In the genomic region with DNA sequence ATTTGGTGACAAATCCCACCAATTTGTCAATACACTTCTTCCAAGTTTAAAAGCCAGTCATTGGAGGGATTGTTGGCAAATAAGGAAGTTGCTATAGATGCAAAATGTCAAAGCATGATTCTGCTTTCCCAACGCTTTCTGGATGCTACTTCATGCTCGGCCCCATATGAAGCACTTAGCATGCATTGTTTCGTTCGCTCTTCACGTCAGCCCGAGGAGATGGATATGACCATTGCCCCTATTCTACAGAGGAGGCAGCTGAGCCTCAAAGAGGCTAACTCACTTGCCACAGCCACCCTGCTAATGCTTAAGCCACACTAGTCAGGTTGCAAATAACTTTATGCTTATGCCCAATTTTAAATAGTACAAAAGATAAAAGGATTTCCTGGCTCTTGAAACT, we compare ENCODE assay signal across 17 cellular contexts. TPM values are rescaled to one million over a fixed set of nuclear protein-coding genes. Genes with fewer than 3 reads are reported as not detected.
DNase-seq lines count a peak whose midpoint lies in the region; ATAC-seq and TF ChIP-seq lines count a peak whose summit lies in the region.
"Had no signal": no experiment of that assay in that cellular context is flagged by ENCODE, and none has a peak within 500 bp of the region (broad histone marks: within the 10 kb centered on the region; RNA-seq: fewer than 3 reads in every experiment).

No MANE protein-coding gene starts in this region.

- no peaks in the 10 kb centered on the region for H3K36me3 ChIP-seq in CD4-positive, alpha-beta memory T cell (ENCODE audit: insufficient read depth, low read length)
- H3K36me3 ChIP-seq in heart right ventricle, result no peaks in the 10 kb centered on the region
- H3K36me3 ChIP-seq: SJCRH30 had no signal

- intact Hi-C loops in activated CD8-positive, alpha-beta T cell treated with anti-CD3 and anti-CD28 coated beads for 36 hours (cut with micrococcal nuclease), result no loop called here
- intact Hi-C loops in CD4-positive, alpha-beta memory T cell (cut with micrococcal nuclease), result loop anchor here (2.0 kb wide), 1 partner anchor 15 kb away; a partner anchor contains a TSS
- intact Hi-C loops in heart right ventricle (cut with DNase I), result loop anchor here in 7 of 10 donors (5.0 to 10.0 kb wide), 6 partner anchors 103 to 1003 kb away; a partner anchor contains a TSS

- H3K4me1 ChIP-seq in CD4-positive, alpha-beta memory T cell (ENCODE audit: insufficient read depth, low read length), result peaks cover 21% of the 10 kb centered on the region
- peaks cover 3 to 28% (median 23%) of the 10 kb centered on the region in 9 donors for H3K4me1 ChIP-seq in heart right ventricle

- no peaks in the 10 kb centered on the region for H3K9me3 ChIP-seq in CD4-positive, alpha-beta memory T cell (ENCODE audit: control insufficient read depth in 1 of 2, low read length in 2 of 2)
- H3K9me3 ChIP-seq in heart right ventricle, result peaks cover 0 to 3% (median 0%) of the 10 kb centered on the region in 11 donors
- H3K9me3 ChIP-seq: SJCRH30 had no signal

- no peaks in the 10 kb centered on the region for H3K27me3 Mint-ChIP-seq in activated CD8-positive, alpha-beta T cell treated with anti-CD3 and anti-CD28 coated beads, Interleukin-2, amount 10 ng/mL, durations not matched to agents 7 days and 5 days (ENCODE audit: low read depth)
- no peaks in the 10 kb centered on the region for H3K27me3 Mint-ChIP-seq in activated CD8-positive, alpha-beta T cell treated with anti-CD3 and anti-CD28 coated beads for 36 hours
- H3K27me3 Mint-ChIP-seq in CD4-positive, alpha-beta memory T cell, result no peaks in the 10 kb centered on the region
- peaks cover 15% of the 10 kb centered on the region for H3K27me3 Mint-ChIP-seq in brain
- no peaks in the 10 kb centered on the region for H3K27me3 Mint-ChIP-seq in nephron (ENCODE audit: low read depth)

- no peak overlapping the region for H3K4me3 ChIP-seq in CD4-positive, alpha-beta memory T cell (ENCODE audit: low read length in 2 of 2)
- H3K4me3 ChIP-seq in heart right ventricle, result no peak overlapping the region
- H3K4me3 ChIP-seq: K562, SJCRH30 had no signal

- H3K4me3 Mint-ChIP-seq in activated CD8-positive, alpha-beta T cell treated with anti-CD3 and anti-CD28 coated beads, Interleukin-2, amount 10 ng/mL, durations not matched to agents 7 days and 5 days, result no peak overlapping the region
- no peak overlapping the region for H3K4me3 Mint-ChIP-seq in activated CD8-positive, alpha-beta T cell treated with anti-CD3 and anti-CD28 coated beads for 36 hours
- no peak overlapping the region for H3K4me3 Mint-ChIP-seq in CD4-positive, alpha-beta memory T cell
- peak overlapping the region in 4 of 5 experiments; percentile 7 to 78 (median 13) for H3K4me3 Mint-ChIP-seq in brain
- H3K4me3 Mint-ChIP-seq in nephron, result peak overlapping the region; percentile 11 to 53 (median 22)

- POLR2A ChIA-PET in activated CD8-positive, alpha-beta T cell treated with anti-CD3 and anti-CD28 coated beads, Interleukin-2, amount 10 ng/mL, durations not matched to agents 7 days and 5 days (lab: Charles Lee), result no interaction called here
- POLR2A ChIA-PET in activated CD8-positive, alpha-beta T cell treated with anti-CD3 and anti-CD28 coated beads for 36 hours (lab: Charles Lee), result no interaction called here
- POLR2A ChIA-PET in CD4-positive, alpha-beta memory T cell (lab: Charles Lee; ENCODE audit: partially characterized antibody), result no interaction called here

- DNase-seq in activated CD8-positive, alpha-beta T cell treated with anti-CD3 and anti-CD28 coated beads, Interleukin-2, amount 10 ng/mL, durations not matched to agents 7 days and 5 days, result no peak
- DNase-seq in activated CD8-positive, alpha-beta T cell treated with anti-CD3 and anti-CD28 coated beads for 36 hours, result no peak
- DNase-seq in CD4-positive, alpha-beta memory T cell, result no peak
- no peak for DNase-seq in HK-2 (ENCODE audit: unreplicated experiment)
- DNase-seq in heart right ventricle, result no peak
- DNase-seq: 8988T, DMS79, NCI-H1417 treated with DMSO at 0.1 percent for 48 hours, NCI-H187 treated with DMSO at 0.1 percent for 48 hours, NCI-H345, NCI-H526, SJCRH30 had no signal

- no peak overlapping the region for H3K27ac ChIP-seq in CD4-positive, alpha-beta memory T cell (ENCODE audit: low read depth, low read length)
- no peak overlapping the region for H3K27ac ChIP-seq in heart right ventricle
- H3K27ac ChIP-seq: RWPE1, SJCRH30 had no signal

- no peak for ATAC-seq in activated CD8-positive, alpha-beta T cell treated with anti-CD3 and anti-CD28 coated beads, Interleukin-2, amount 10 ng/mL, durations not matched to agents 7 days and 5 days
- ATAC-seq in activated CD8-positive, alpha-beta T cell treated with anti-CD3 and anti-CD28 coated beads for 36 hours, result no peak
- ATAC-seq in heart right ventricle (no peak), GM21381 (IDR thresholded peaks at IDR 0.05; ENCODE audit: unreplicated experiment) (no peak)
- ATAC-seq: K562 had no signal

- H3K4me1 Mint-ChIP-seq in activated CD8-positive, alpha-beta T cell treated with anti-CD3 and anti-CD28 coated beads, Interleukin-2, amount 10 ng/mL, durations not matched to agents 7 days and 5 days (ENCODE audit: low read depth), result peaks cover 27% of the 10 kb centered on the region
- H3K4me1 Mint-ChIP-seq in activated CD8-positive, alpha-beta T cell treated with anti-CD3 and anti-CD28 coated beads for 36 hours (ENCODE audit: low read depth), result peaks cover 25% of the 10 kb centered on the region
- H3K4me1 Mint-ChIP-seq in CD4-positive, alpha-beta memory T cell, result peaks cover 12 to 35% (median 21%) of the 10 kb centered on the region in 4 donors
- H3K4me1 Mint-ChIP-seq in brain, result peaks cover 32% of the 10 kb centered on the region
- peaks cover 36% of the 10 kb centered on the region for H3K4me1 Mint-ChIP-seq in nephron

- no peak for TF ChIP-seq CTCF in activated CD8-positive, alpha-beta T cell treated with anti-CD3 and anti-CD28 coated beads for 36 hours (IDR thresholded peaks at IDR 0.05)
- no peak for TF ChIP-seq CTCF in brain (conservative IDR thresholded peaks at IDR 0.05)
- TF ChIP-seq CTCF in nephron (IDR thresholded peaks at IDR 0.05; ENCODE audit: unreplicated experiment in 3 of 3), result no peak
- TF ChIP-seq CTCF in heart right ventricle (IDR thresholded peaks at IDR 0.05), result no peak

- CTCF ChIA-PET in activated CD8-positive, alpha-beta T cell treated with anti-CD3 and anti-CD28 coated beads, Interleukin-2, amount 10 ng/mL, durations not matched to agents 7 days and 5 days (lab: Charles Lee), result interaction anchor here (1.4 kb wide), 1 partner anchor 656 kb away, joined by 3 read pairs; no protein-coding TSS in a partner anchor
- CTCF ChIA-PET in activated CD8-positive, alpha-beta T cell treated with anti-CD3 and anti-CD28 coated beads for 36 hours (lab: Charles Lee), result interaction anchor here (1.3 to 1.5 kb wide), 2 partner anchors 8 to 11 kb away, joined by 3 to 5 read pairs; no protein-coding TSS in a partner anchor
- CTCF ChIA-PET in CD4-positive, alpha-beta memory T cell (lab: Charles Lee; ENCODE audit: partially characterized antibody), result interaction anchor here (0.9 kb wide), 1 partner anchor 10 kb away, joined by 4 read pairs; no protein-coding TSS in a partner anchor

- H3K36me3 Mint-ChIP-seq in activated CD8-positive, alpha-beta T cell treated with anti-CD3 and anti-CD28 coated beads, Interleukin-2, amount 10 ng/mL, durations not matched to agents 7 days and 5 days (ENCODE audit: low read depth), result peaks cover 4% of the 10 kb centered on the region
- H3K36me3 Mint-ChIP-seq in activated CD8-positive, alpha-beta T cell treated with anti-CD3 and anti-CD28 coated beads for 36 hours (ENCODE audit: low read depth), result peaks cover 7% of the 10 kb centered on the region
- H3K36me3 Mint-ChIP-seq in CD4-positive, alpha-beta memory T cell, result peaks cover 0 to 14% of the 10 kb centered on the region in 2 donors
- no peaks in the 10 kb centered on the region for H3K36me3 Mint-ChIP-seq in brain
- H3K36me3 Mint-ChIP-seq in nephron (ENCODE audit: low read depth), result no peaks in the 10 kb centered on the region

- 95 to 96% methylated on average over 6 of the region's 6 CpGs for WGBS in heart right ventricle, 2 donors

- H3K27ac Mint-ChIP-seq in activated CD8-positive, alpha-beta T cell treated with anti-CD3 and anti-CD28 coated beads, Interleukin-2, amount 10 ng/mL, durations not matched to agents 7 days and 5 days, result peak overlapping the region; percentile 10
- H3K27ac Mint-ChIP-seq in activated CD8-positive, alpha-beta T cell treated with anti-CD3 and anti-CD28 coated beads for 36 hours, result no peak overlapping the region
- H3K27ac Mint-ChIP-seq in CD4-positive, alpha-beta memory T cell, result peak overlapping the region in 5 of 7 donors; percentile 22 to 99 (median 72)
- H3K27ac Mint-ChIP-seq in brain (peak overlapping the region in 1 of 5 experiments; percentile 53), nephron (peak overlapping the region; percentile 99)

- no peaks in the 10 kb centered on the region for H3K27me3 ChIP-seq in CD4-positive, alpha-beta memory T cell (ENCODE audit: insufficient read depth, low read length)
- H3K27me3 ChIP-seq in heart right ventricle, result no peaks in the 10 kb centered on the region
- H3K27me3 ChIP-seq: SJCRH30 had no signal

- H3K9me3 Mint-ChIP-seq in activated CD8-positive, alpha-beta T cell treated with anti-CD3 and anti-CD28 coated beads, Interleukin-2, amount 10 ng/mL, durations not matched to agents 7 days and 5 days (ENCODE audit: insufficient read depth), result no peaks in the 10 kb centered on the region
- H3K9me3 Mint-ChIP-seq in activated CD8-positive, alpha-beta T cell treated with anti-CD3 and anti-CD28 coated beads for 36 hours, result no peaks in the 10 kb centered on the region
- H3K9me3 Mint-ChIP-seq in CD4-positive, alpha-beta memory T cell, result peaks cover 0 to 1% (median 0%) of the 10 kb centered on the region in 8 donors
- H3K9me3 Mint-ChIP-seq in brain (peaks cover 0 to 2% (median 0%) of the 10 kb centered on the region in 5 experiments), nephron (no peaks in the 10 kb centered on the region)

RNA-seq across cellular contexts. Expression of a gene that starts 2.8 kb away (rescaled TPM):
- total RNA-seq in activated CD8-positive, alpha-beta T cell treated with anti-CD3 and anti-CD28 coated beads, Interleukin-2, amount 10 ng/mL, durations not matched to agents 7 days and 5 days, result 10 to 100 TPM; 34.8 to 35.5 TPM
- total RNA-seq in activated CD8-positive, alpha-beta T cell treated with anti-CD3 and anti-CD28 coated beads for 36 hours, result 10 to 100 TPM; 35.8 to 37.8 TPM
- 10 to 100 TPM; 21.5 to 23.6 TPM for total RNA-seq in CD4-positive, alpha-beta memory T cell
- polyA plus RNA-seq in CD4-positive, alpha-beta memory T cell, result 100 to 1,000 TPM in 1 of 2 donors, 10 to 100 TPM in 1; 59.9 to 102 TPM
- 31.2 TPM for polyA plus RNA-seq in brain (ENCODE audit: insufficient read depth, low read depth, low replicate concordance)
- total RNA-seq in heart right ventricle, result 10 to 100 TPM in 2 of 10 donors, 1 to 10 TPM in 8; 4.5 to 12.9 (median 6.5) TPM
- 10 to 100 TPM in 1 of 2 donors, 1 to 10 TPM in 1; 6.6 to 21.3 TPM for polyA plus RNA-seq in heart right ventricle

RNA-seq across cellular contexts. Expression of a gene that starts 14.2 kb away (rescaled TPM):
- total RNA-seq in activated CD8-positive, alpha-beta T cell treated with anti-CD3 and anti-CD28 coated beads, Interleukin-2, amount 10 ng/mL, durations not matched to agents 7 days and 5 days, result 10 to 100 TPM; 11.1 to 15.8 TPM
- total RNA-seq in activated CD8-positive, alpha-beta T cell treated with anti-CD3 and anti-CD28 coated beads for 36 hours, result 10 to 100 TPM; 11.8 to 13.7 TPM
- 10 to 100 TPM; 12.8 to 14.1 TPM for total RNA-seq in CD4-positive, alpha-beta memory T cell
- 1 to 10 TPM; 2.6 to 3.5 TPM for polyA plus RNA-seq in CD4-positive, alpha-beta memory T cell
- polyA plus RNA-seq in brain (ENCODE audit: insufficient read depth, low read depth, low replicate concordance), result 10.4 TPM
- total RNA-seq in heart right ventricle, result 10 to 100 TPM; 20.6 to 42.7 (median 28.8) TPM
- 10 to 100 TPM in 1 of 2 donors, 1 to 10 TPM in 1; 8.6 to 10.0 TPM for polyA plus RNA-seq in heart right ventricle

Comparison
In these comparisons a context has a peak if more than half of its experiments do, and no peak if none do; other contexts are left out.
1. H3K4me3 Mint-ChIP-seq: peak in brain (4 of 5) and nephron (3 of 3); none in activated CD8-positive, alpha-beta T cell treated with anti-CD3 and anti-CD28 coated beads, Interleukin-2, amount 10 ng/mL, durations not matched to agents 7 days and 5 days (single experiment), activated CD8-positive, alpha-beta T cell treated with anti-CD3 and anti-CD28 coated beads for 36 hours (single experiment) and CD4-positive, alpha-beta memory T cell (0 of 8).